Comparison of ENCODE assay signal across 22 cellular contexts in the genomic region with DNA sequence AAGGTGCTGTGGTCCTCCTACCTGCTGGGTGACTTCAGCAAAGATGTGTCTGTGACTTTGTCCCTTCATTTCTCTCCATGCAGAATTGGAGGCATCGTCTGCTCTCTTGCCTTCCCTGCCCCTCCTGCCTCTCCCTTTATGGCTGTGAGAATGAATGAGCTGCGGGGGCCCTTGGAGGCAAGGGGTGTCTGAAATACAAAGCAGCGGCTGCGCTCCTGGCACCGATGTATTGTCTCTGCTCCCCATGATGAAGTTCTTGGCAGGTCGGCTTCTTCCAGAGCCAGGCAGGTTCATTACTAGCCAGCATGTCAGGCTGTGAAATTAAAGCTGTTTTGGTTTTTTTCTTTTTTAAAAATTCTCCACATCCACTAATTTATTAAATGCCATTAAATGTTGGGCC.
DNase-seq lines count a peak whose midpoint lies in the region; ATAC-seq and TF ChIP-seq lines count a peak whose summit lies in the region.
"Had no signal": no experiment of that assay in that cellular context is flagged by ENCODE, and none has a peak within 500 bp of the region (broad histone marks: within the 10 kb centered on the region; RNA-seq: fewer than 3 reads in every experiment).

No MANE protein-coding gene starts in this region.

- H3K79me2 ChIP-seq in mammary epithelial cell (ENCODE audit: insufficient read depth, low read length) (no peaks in the 10 kb centered on the region), GM23338 (replicated peaks; ENCODE audit: insufficient read depth) (no peaks in the 10 kb centered on the region)

- 61% methylated on average over 6 of the region's 6 CpGs for WGBS in mammary epithelial cell (ENCODE audit: low coverage, missing lambda C conversion rate)
- 82% methylated on average over 5 of the region's 6 CpGs for WGBS in right lobe of liver (ENCODE audit: insufficient coverage, low coverage, low lambda C conversion rate, missing lambda C conversion rate)

- ATAC-seq in GM23338 (peak; percentile 22), right lobe of liver (no peak)

- TF ChIP-seq CTCF in MCF 10A (IDR thresholded peaks at IDR 0.05; ENCODE audit: unreplicated experiment): no peak
- no peak for TF ChIP-seq CTCF in mammary epithelial cell (conservative IDR thresholded peaks at IDR 0.05 in 1 of 2, IDR thresholded peaks at IDR 0.05 in 1 of 2; ENCODE audit: extremely low read depth in 1 of 2, insufficient read depth in 1 of 2, low read depth in 1 of 2, low read length in 2 of 2)
- TF ChIP-seq CTCF in GM23338 (conservative IDR thresholded peaks at IDR 0.05; ENCODE audit: low read depth in 2 of 2): no peak
- TF ChIP-seq CTCF in mesothelial cell of epicardium (IDR thresholded peaks at IDR 0.05; ENCODE audit: unreplicated experiment): no peak
- TF ChIP-seq CTCF in right lobe of liver (IDR thresholded peaks at IDR 0.05): no peak

- H3K4me3 ChIP-seq in mammary epithelial cell (replicated peaks in 1 of 3; ENCODE audit: insufficient read depth in 1 of 3, low read depth in 2 of 3, low read length in 3 of 3) (no peak overlapping the region), GM23338 (no peak overlapping the region), right lobe of liver (no peak overlapping the region)
- H3K4me3 ChIP-seq: MG63, Peyer's patch had no signal

- no peak overlapping the region for H3K9ac ChIP-seq in mammary epithelial cell (ENCODE audit: insufficient read depth, low read length)
- H3K9ac ChIP-seq: SK-N-SH had no signal

- H3K9me2 ChIP-seq in GM23338 (ENCODE audit: insufficient read depth): no peaks in the 10 kb centered on the region
- H3K9me2 ChIP-seq: SK-N-SH had no signal

- H3K4me3 Mint-ChIP-seq in MCF 10A (ENCODE audit: unreplicated experiment) (no peak overlapping the region), GM23338 (no peak overlapping the region), mesothelial cell of epicardium (no peak overlapping the region)
- H3K4me3 Mint-ChIP-seq: CD14-positive monocyte had no signal

- H3K9me3 ChIP-seq in mammary epithelial cell (replicated peaks; ENCODE audit: insufficient read depth, low read length) (no peaks in the 10 kb centered on the region), right lobe of liver (no peaks in the 10 kb centered on the region)
- H3K9me3 ChIP-seq: BE2C, MG63, Peyer's patch, SK-N-SH had no signal

- H3K4me1 Mint-ChIP-seq in MCF 10A (ENCODE audit: insufficient read depth, unreplicated experiment) (peaks cover 9% of the 10 kb centered on the region), GM23338 (peaks cover 21% of the 10 kb centered on the region), mesothelial cell of epicardium (peaks cover 17% of the 10 kb centered on the region)

- POLR2A ChIA-PET in MCF 10A (lab: Yijun Ruan, JAX): no interaction called here

- H2AFZ ChIP-seq in mammary epithelial cell (ENCODE audit: low read depth, low read length) (no peak overlapping the region), GM23338 (no peak overlapping the region)

- no peaks in the 10 kb centered on the region for H3F3A ChIP-seq in GM23338 (replicated peaks; ENCODE audit: low read depth)

- H3K9me3 Mint-ChIP-seq in MCF 10A (ENCODE audit: unreplicated experiment) (no peaks in the 10 kb centered on the region), GM23338 (no peaks in the 10 kb centered on the region), mesothelial cell of epicardium (no peaks in the 10 kb centered on the region)

- H3K27ac ChIP-seq in mammary epithelial cell (ENCODE audit: insufficient read depth, low read depth, low read length): no peak overlapping the region
- no peak overlapping the region for H3K27ac ChIP-seq in GM23338 (ENCODE audit: low read depth)
- no peak overlapping the region for H3K27ac ChIP-seq in right lobe of liver
- H3K27ac ChIP-seq: Peyer's patch had no signal

- no peak for DNase-seq in MCF 10A (ENCODE audit: unreplicated experiment)
- no peak for DNase-seq in mammary epithelial cell
- DNase-seq in GM23338 (ENCODE audit: low spot score): no peak
- peak; percentile 90 for DNase-seq in cerebellar cortex (ENCODE audit: low spot score)
- no peak for DNase-seq in mesothelial cell of epicardium (ENCODE audit: low spot score in 2 of 2, unreplicated experiment in 2 of 2)
- no peak for DNase-seq in NCI-H128 (lab: John Stamatoyannopoulos, UW; ENCODE audit: unreplicated experiment)
- no peak for DNase-seq in right lobe of liver
- DNase-seq: 8988T, ACHN, BE2C, Calu3, DMS79 treated with DMSO at 0.1 percent for 48 hours, KBM-7, MG63, NCI-H1417 treated with DMSO at 0.1 percent for 48 hours, NCI-H1694 treated with DMSO at 0.1 percent for 48 hours, NCI-H2081, NCI-H2227 treated with DMSO at 0.1 percent for 48 hours, NCI-H526 treated with DMSO at 0.1 percent for 48 hours, Peyer's patch, SK-N-SH had no signal

- H4K20me1 ChIP-seq in mammary epithelial cell (ENCODE audit: insufficient read depth, low read length) (no peaks in the 10 kb centered on the region), GM23338 (replicated peaks; ENCODE audit: insufficient read depth) (no peaks in the 10 kb centered on the region; the same call in 1 of the 2 replicates)

- CTCF ChIA-PET in MCF 10A (lab: Yijun Ruan, JAX) (interaction anchor here (0.9 to 12.0 kb wide), 4 partner anchors 10 to 198 kb away, joined by 4 to 248 read pairs (median 6); no protein-coding TSS in a partner anchor), mammary epithelial cell (lab: Charles Lee; ENCODE audit: low non-redundant PET) (no interaction called here)

- no peaks in the 10 kb centered on the region for H3K36me3 ChIP-seq in mammary epithelial cell (ENCODE audit: insufficient read depth, low read length)
- no peaks in the 10 kb centered on the region for H3K36me3 ChIP-seq in GM23338 (ENCODE audit: insufficient read depth)
- H3K36me3 ChIP-seq in right lobe of liver: no peaks in the 10 kb centered on the region
- H3K36me3 ChIP-seq: BE2C, MG63, Peyer's patch had no signal

- H3K27me3 Mint-ChIP-seq in MCF 10A (ENCODE audit: insufficient read depth, unreplicated experiment) (no peaks in the 10 kb centered on the region), GM23338 (ENCODE audit: insufficient read depth, low read depth, poor library complexity) (peaks cover 7% of the 10 kb centered on the region), mesothelial cell of epicardium (ENCODE audit: low read depth) (no peaks in the 10 kb centered on the region)

- in situ Hi-C loops in mammary epithelial cell (cut with MboI; ENCODE audit: low sequenced_read_pairs in 2 of 2): loop anchor here (5.0 to 10.0 kb wide), 2 partner anchors 134 to 197 kb away; a partner anchor contains a TSS

- no TSS peak for BruUV-seq in MCF 10A (replicated peaks; lab: Mats Ljungman, UMichigan)
- no TSS peak for BruUV-seq in mammary epithelial cell (replicated peaks; lab: Mats Ljungman, UMichigan)

- H3K4me1 ChIP-seq in mammary epithelial cell (ENCODE audit: insufficient read depth, low read length) (peaks cover 9% of the 10 kb centered on the region), GM23338 (ENCODE audit: insufficient read depth) (no peaks in the 10 kb centered on the region; the same call in none of the 2 replicates), right lobe of liver (no peaks in the 10 kb centered on the region)
- H3K4me1 ChIP-seq: Peyer's patch had no signal

- no peak overlapping the region for H3K4me2 ChIP-seq in mammary epithelial cell (ENCODE audit: insufficient read depth, low read depth, low read length)
- H3K4me2 ChIP-seq in GM23338: no peak overlapping the region
- H3K4me2 ChIP-seq: SK-N-SH had no signal

- intact Hi-C loops in MCF 10A (cut with micrococcal nuclease) (no loop called here), mammary epithelial cell (cut with micrococcal nuclease) (no loop called here), right lobe of liver (cut with DNase I) (loop anchor here (5.0 to 10.0 kb wide), 3 partner anchors 67 to 197 kb away; a partner anchor contains a TSS)

- dilution Hi-C loops in mammary epithelial cell (cut with HindIII; ENCODE audit: low sequenced_read_pairs): no loop called here

- H3K27ac Mint-ChIP-seq in MCF 10A (ENCODE audit: low read depth, unreplicated experiment) (peak overlapping the region; percentile 35), GM23338 (no peak overlapping the region), mesothelial cell of epicardium (peak overlapping the region; percentile 50)
- H3K27ac Mint-ChIP-seq: CD14-positive monocyte had no signal

- H3K36me3 Mint-ChIP-seq in MCF 10A (ENCODE audit: insufficient read depth, unreplicated experiment) (peaks cover 6% of the 10 kb centered on the region), GM23338 (ENCODE audit: low read depth) (no peaks in the 10 kb centered on the region), mesothelial cell of epicardium (no peaks in the 10 kb centered on the region)
- H3K36me3 Mint-ChIP-seq: CD14-positive monocyte had no signal

- TF ChIP-seq POLR2A in right lobe of liver (IDR thresholded peaks at IDR 0.05): no peak

- no peaks in the 10 kb centered on the region for H3K27me3 ChIP-seq in mammary epithelial cell (ENCODE audit: insufficient read depth, low read length)
- H3K27me3 ChIP-seq in GM23338 (ENCODE audit: insufficient read depth): no peaks in the 10 kb centered on the region
- no peaks in the 10 kb centered on the region for H3K27me3 ChIP-seq in right lobe of liver
- H3K27me3 ChIP-seq: BE2C, MG63, Peyer's patch had no signal

TF ChIP-seq in GM23338, 12 proteins besides CTCF, POLR2A, EP300 and RAD21:
- TF ChIP-seq EZH2 (IDR thresholded peaks at IDR 0.05; ENCODE audit: low read depth, unreplicated experiment) (no peak), CREB1 (CRISPR knock-in tag; IDR thresholded peaks at IDR 0.05; ENCODE audit: low read depth) (no peak), ZNF331 (CRISPR knock-in tag; IDR thresholded peaks at IDR 0.05; ENCODE audit: low read depth) (no peak)

Comparison
In these comparisons a context has a peak if more than half of its experiments do, and no peak if none do; other contexts are left out.
1. intact Hi-C loops: an anchor here in right lobe of liver (5.0 to 10.0 kb wide); none called in MCF 10A and mammary epithelial cell.